ENCODE assay signal across 27 cellular contexts in genomic region chr6:76552268-76552667, GRCh38.
DNase-seq lines count a peak whose midpoint lies in the region; ATAC-seq and FAIRE-seq lines count a peak whose summit lies in the region.
"Had no signal": no experiment of that assay in that cellular context is flagged by ENCODE, and none has a peak within 500 bp of the region (broad histone marks: within the 10 kb centered on the region; RNA-seq: fewer than 3 reads in every experiment).

No MANE protein-coding gene starts in this region.

- no peak for DNase-seq in Right ventricle myocardium superior
- no peak for DNase-seq in left ventricle myocardium superior
- DNase-seq: 8988T; ACHN; AML-193; BE2C; C1 segment of cervical spinal cord; Caco-2; Calu3; CD4-positive, alpha-beta memory T cell; CD4-positive, alpha-beta T cell; CD4-positive, CD25-positive, alpha-beta regulatory T cell; CD8-positive, alpha-beta memory T cell; CD8-positive, alpha-beta T cell; COR-L47; DMS 273 treated with DMSO at 0.1 percent for 48 hours; DMS153; DMS53; DMS79; DMS79 treated with DMSO at 0.1 percent for 48 hours; DND-41; EL had no signal

- peak; percentile 21 for FAIRE-seq in colon (lab: Jason Lieb, UNC)
- FAIRE-seq: A204.1, A549, D721Med had no signal

- ATAC-seq in Right ventricle myocardium superior (ENCODE audit: poor library complexity): peak; percentile 55
- no peak for ATAC-seq in left ventricle myocardium superior
- no peak for ATAC-seq in HG03457 (IDR thresholded peaks at IDR 0.05; ENCODE audit: unreplicated experiment)
- ATAC-seq: A549; CD8-positive, alpha-beta T cell had no signal

- intact Hi-C loops in Right ventricle myocardium superior (cut with DNase I): no loop called here
- intact Hi-C loops in left ventricle myocardium superior (cut with micrococcal nuclease): no loop called here
